Comparison of ENCODE assay signal across 10 cellular contexts in genomic region chr4:88122260-88122659, GRCh38. TPM values are rescaled to one million over a fixed set of nuclear protein-coding genes. Genes with fewer than 3 reads are reported as not detected.
DNase-seq lines count a peak whose midpoint lies in the region; TF ChIP-seq lines count a peak whose summit lies in the region.
"Not testable (repeated sequence)": the region's sequence is repeated elsewhere in the genome, so short reads cannot be mapped to it uniquely, and the experiment has no call there.
"Had no signal": no experiment of that assay in that cellular context is flagged by ENCODE, and none has a peak within 500 bp of the region (broad histone marks: within the 10 kb centered on the region; RNA-seq: fewer than 3 reads in every experiment).

No MANE protein-coding gene starts in this region.

- H2AK5ac ChIP-seq in H9 (ENCODE audit: insufficient read length, low read length); mesendoderm (ENCODE audit: low read length): not testable (repeated sequence)

- H3K56ac ChIP-seq in H9 (ENCODE audit: insufficient read length, low read depth, low read length); mesendoderm (ENCODE audit: low read length): not testable (repeated sequence)

- not testable (repeated sequence) for H3K4me2 ChIP-seq in H9 (ENCODE audit: insufficient read depth, insufficient read length, low read length); mesendoderm (ENCODE audit: low read length)

- no CpG with 5 or more reads among the region's 5 CpGs for WGBS in H9 (ENCODE audit: extremely low coverage, insufficient read length, low lambda C conversion rate)
- no CpG with 5 or more reads among the region's 5 CpGs for WGBS in mesendoderm (ENCODE audit: extremely low coverage, insufficient coverage, low lambda C conversion rate)
- 50 to 92% methylated on average over 3 to 4 of the region's 5 CpGs for WGBS in thyroid gland, 2 donors

- not testable (repeated sequence) for H4K20me1 ChIP-seq in H9 (ENCODE audit: control insufficient read depth, insufficient read depth, insufficient read length)

- H4K91ac ChIP-seq in H9 (ENCODE audit: insufficient read length, low read depth, low read length) = not testable (repeated sequence)

- not testable (repeated sequence) for H3K27me3 Mint-ChIP-seq in H9 (ENCODE audit: low read depth)

- H3K4me1 Mint-ChIP-seq in H9 = peaks cover 9 to 10% of the 10 kb centered on the region in 2 experiments

- H4K5ac ChIP-seq in H9 (ENCODE audit: insufficient read length, low read depth, low read length); mesendoderm (ENCODE audit: low read length): not testable (repeated sequence)

- peaks cover 23 to 38% (median 38%) of the 10 kb centered on the region in 3 experiments for H3K36me3 Mint-ChIP-seq in H9 (ENCODE audit: insufficient read depth in 1 of 3, low read depth in 3 of 3)

- TF ChIP-seq CTCF in H9 (conservative IDR thresholded peaks at IDR 0.05); thyroid gland (IDR thresholded peaks at IDR 0.05): not testable (repeated sequence)

- H3K4me3 ChIP-seq in SJCRH30 = 0 out of 2 replicates have a peak overlapping the region, but pooled peaks have one; percentile 19
- H3K4me3 ChIP-seq in mesendoderm (ENCODE audit: low read length); thyroid gland (replicated peaks in 1 of 3): not testable (repeated sequence)

- not testable (repeated sequence) for H2BK15ac ChIP-seq in H9 (ENCODE audit: low read depth, low read length); mesendoderm (replicated peaks; ENCODE audit: low read depth)

- not testable (repeated sequence) for H3K18ac ChIP-seq in H9 (ENCODE audit: insufficient read length, low read depth, low read length); mesendoderm (ENCODE audit: low read length)

- H3K9ac ChIP-seq in H9 (ENCODE audit: extremely low read depth, insufficient read length, low read length); mesendoderm (ENCODE audit: low read length): not testable (repeated sequence)

- H3K27ac ChIP-seq in H9 (ENCODE audit: insufficient read length, low read depth, low read length); SJCRH30; mesendoderm (ENCODE audit: low read depth, low read length); thyroid gland: not testable (repeated sequence)

- H2BK20ac ChIP-seq in H9 (ENCODE audit: low read depth, low read length, poor library complexity, severe bottlenecking) = not testable (repeated sequence)

- peak; percentile 9 for DNase-seq in DMS53 (lab: John Stamatoyannopoulos, UW)
- peak; percentile 37 for DNase-seq in H9
- peak; percentile 53 for DNase-seq in NCI-H2029 treated with DMSO at 0.1 percent for 48 hours (lab: John Stamatoyannopoulos, UW)
- DNase-seq in NCI-H345 (lab: John Stamatoyannopoulos, UW) = peak; percentile 9
- DNase-seq in SJCRH30 = peak; percentile 28 to 42
- peak; percentile 55 for DNase-seq in fibroblast of peridontal ligament (ENCODE audit: extremely low read depth)
- peak; percentile 26 for DNase-seq in mesendoderm
- DNase-seq in thyroid gland = peak; percentile 6 to 13

- H2BK120ac ChIP-seq in H9 (ENCODE audit: low read depth, low read length, poor library complexity, severe bottlenecking); mesendoderm (ENCODE audit: low read depth, low read length): not testable (repeated sequence)

- not testable (repeated sequence) for H4K8ac ChIP-seq in H9 (replicated peaks; ENCODE audit: insufficient read length, low read depth, low read length); mesendoderm (ENCODE audit: low read depth, low read length)

- intact Hi-C loops in thyroid gland (cut with DNase I) = not testable (repeated sequence)

- TF ChIP-seq POLR2A in thyroid gland (IDR thresholded peaks at IDR 0.05) = not testable (repeated sequence)

- H3K4me3 Mint-ChIP-seq in H9 = not testable (repeated sequence)

- not testable (repeated sequence) for H3K23me2 ChIP-seq in H9 (ENCODE audit: insufficient read length, low read depth, low read length, poor library complexity, severe bottlenecking)

- H3K4me1 ChIP-seq in H9 (ENCODE audit: insufficient read depth, low read length); SJCRH30; mesendoderm (ENCODE audit: control insufficient read depth, low read depth, low read length); thyroid gland: not testable (repeated sequence)

- not testable (repeated sequence) for H3K27ac Mint-ChIP-seq in H9

- H3K23ac ChIP-seq in H9 (ENCODE audit: insufficient read length, low read depth, low read length); mesendoderm (ENCODE audit: low read length): not testable (repeated sequence)

- H3K79me1 ChIP-seq in H9 (ENCODE audit: insufficient read depth, low read depth, low read length, poor library complexity, severe bottlenecking); mesendoderm (ENCODE audit: low read length): not testable (repeated sequence)

- H3T11ph ChIP-seq in H9 (ENCODE audit: low read length) = not testable (repeated sequence)

- peaks cover 28% of the 10 kb centered on the region for H3K9me3 ChIP-seq in H9 (ENCODE audit: control insufficient read depth, low read depth, low read length)
- not testable (repeated sequence) for H3K9me3 ChIP-seq in SJCRH30 (replicated peaks); thyroid gland

- not testable (repeated sequence) for H3K36me3 ChIP-seq in SJCRH30; mesendoderm (ENCODE audit: control insufficient read depth, insufficient read depth, low read length); thyroid gland

- H2BK5ac ChIP-seq in H9 (ENCODE audit: insufficient read length, low read length); mesendoderm (ENCODE audit: low read length): not testable (repeated sequence)

- not testable (repeated sequence) for H3K4ac ChIP-seq in H9 (ENCODE audit: low read depth, low read length); mesendoderm (ENCODE audit: low read depth, low read length)

- not testable (repeated sequence) for H3K27me3 ChIP-seq in H9 (ENCODE audit: insufficient read depth, low read length); SJCRH30; mesendoderm (ENCODE audit: insufficient read depth, low read length, poor library complexity); thyroid gland

- not testable (repeated sequence) for H3K79me2 ChIP-seq in H9 (ENCODE audit: insufficient read depth, low read length); mesendoderm (ENCODE audit: control insufficient read depth, insufficient read depth, low read length)

- H3K14ac ChIP-seq in H9 (ENCODE audit: insufficient read depth, low read length) = not testable (repeated sequence)

- H3K9me3 Mint-ChIP-seq in H9 = peaks cover 39 to 48% of the 10 kb centered on the region in 2 experiments

- H2AFZ ChIP-seq in H9 (ENCODE audit: low read length) = not testable (repeated sequence)

- H2BK12ac ChIP-seq in H9 (ENCODE audit: insufficient read length, low read depth, low read length) = not testable (repeated sequence)

RNA-seq across cellular contexts. Expression of gene ABCG2, which starts 36.2 kb away (rescaled TPM):
- total RNA-seq in H9 (2021) (1.5 and 1.7 TPM in 2 replicates), thyroid gland (10 to 100 TPM in 2 of 4 donors, 1 to 10 TPM in 2; 3.9 to 26.3 (median 9.4) TPM)
- total RNA-seq in SJCRH30 (2014; rRNA removed; shearing (Covaris generic)) = 0.12 and 0.35 TPM in 2 replicates
- polyA plus RNA-seq in mesendoderm (2013, experiment 1 of 2) = 19.2 TPM
- polyA plus RNA-seq in mesendoderm (2013, experiment 2 of 2) = 19.5 TPM
- total RNA-seq: A673 had no signal
- polyA plus RNA-seq: CD14-positive monocyte had no signal
